In the genomic region with DNA sequence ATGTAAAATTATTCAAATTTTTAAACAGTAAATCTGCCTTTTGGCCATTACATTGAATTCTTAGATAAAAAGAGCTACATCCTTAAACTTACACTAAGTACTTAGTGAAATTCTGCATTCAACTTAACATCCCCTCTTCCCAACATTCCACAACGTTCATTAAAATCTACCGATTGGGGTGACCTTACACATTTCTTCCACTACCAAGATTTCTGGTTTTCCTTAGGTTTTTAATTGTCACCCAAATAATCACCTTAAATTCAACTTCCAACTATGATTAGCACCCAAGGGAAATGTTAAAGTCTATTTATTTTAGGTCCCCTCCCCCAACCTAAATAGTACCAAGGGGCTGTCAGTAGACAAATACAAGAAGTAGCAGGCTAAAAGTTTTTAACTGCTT, we compare ENCODE assay signal across 15 cellular contexts. TPM values are rescaled to one million over a fixed set of nuclear protein-coding genes. Genes with fewer than 3 reads are reported as not detected.
DNase-seq lines count a peak whose midpoint lies in the region; ATAC-seq and TF ChIP-seq lines count a peak whose summit lies in the region.
"Had no signal": no experiment of that assay in that cellular context is flagged by ENCODE, and none has a peak within 500 bp of the region (broad histone marks: within the 10 kb centered on the region; RNA-seq: fewer than 3 reads in every experiment).

No MANE protein-coding gene starts in this region.

- TF ChIP-seq CTCF in nephron progenitor cell (IDR thresholded peaks at IDR 0.05), result no peak

- WGBS in HUES64, result 89% methylated on average over 2 of the region's 2 CpGs

- peaks cover 65% of the 10 kb centered on the region for H3K4me1 Mint-ChIP-seq in activated CD4-positive, alpha-beta T cell treated with anti-CD3 and anti-CD28 coated beads, Interleukin-2, amount 10 ng/mL, durations not matched to agents 7 days and 5 days
- H3K4me1 Mint-ChIP-seq in activated naive CD8-positive, alpha-beta T cell (ENCODE audit: low read depth), result peaks cover 66% of the 10 kb centered on the region
- peaks cover 51% of the 10 kb centered on the region for H3K4me1 Mint-ChIP-seq in nephron progenitor cell

- peak overlapping the region; percentile 7; the same call in 1 of the 2 replicates for H3K27ac ChIP-seq in HUES64 (ENCODE audit: low read depth, low read length)
- H3K27ac ChIP-seq: lower lobe of right lung had no signal

- H3K36me3 ChIP-seq in HUES64 (ENCODE audit: insufficient read depth, low read length), result peaks cover 88% of the 10 kb centered on the region

- H3K36me3 Mint-ChIP-seq in activated CD4-positive, alpha-beta T cell treated with anti-CD3 and anti-CD28 coated beads, Interleukin-2, amount 10 ng/mL, durations not matched to agents 7 days and 5 days (ENCODE audit: low read depth), result peaks cover 77% of the 10 kb centered on the region
- H3K36me3 Mint-ChIP-seq in activated naive CD8-positive, alpha-beta T cell, result peaks cover 26% of the 10 kb centered on the region
- peaks cover 59% of the 10 kb centered on the region for H3K36me3 Mint-ChIP-seq in nephron progenitor cell (ENCODE audit: low read depth)

- POLR2A ChIA-PET in activated CD4-positive, alpha-beta T cell treated with anti-CD3 and anti-CD28 coated beads, Interleukin-2, amount 10 ng/mL, durations not matched to agents 7 days and 5 days (lab: Charles Lee), result no interaction called here

- CTCF ChIA-PET in activated CD4-positive, alpha-beta T cell treated with anti-CD3 and anti-CD28 coated beads, Interleukin-2, amount 10 ng/mL, durations not matched to agents 7 days and 5 days (lab: Charles Lee), result interaction anchor here (0.6 to 3.8 kb wide), 4 partner anchors 15 to 113 kb away, joined by 3 to 16 read pairs (median 8); no protein-coding TSS in a partner anchor

- DNase-seq in activated CD4-positive, alpha-beta T cell treated with anti-CD3 and anti-CD28 coated beads, Interleukin-2, amount 10 ng/mL, durations not matched to agents 7 days and 5 days, result no peak
- no peak for DNase-seq in activated CD4-positive, alpha-beta T cell treated with anti-CD3 and anti-CD28 coated beads for 4 hours
- DNase-seq in nephron progenitor cell (no peak), glomerular visceral epithelial cell (ENCODE audit: extremely low spot score) (no peak), dermis blood vessel endothelial cell (no peak)
- DNase-seq: activated CD4-positive, alpha-beta T cell treated with anti-CD3 and anti-CD28 coated beads for 48 hours; HCEC 1CT; lower lobe of right lung; nucleus accumbens; OCI-M1; small intestine; T-cell had no signal

- peaks cover 17% of the 10 kb centered on the region for H3K4me1 ChIP-seq in HUES64 (ENCODE audit: insufficient read depth, low read length)

- H3K9me3 ChIP-seq in HUES64 (ENCODE audit: insufficient read depth, low read depth, low read length), result no peaks in the 10 kb centered on the region
- H3K9me3 ChIP-seq: lower lobe of right lung had no signal

- H3K4me3 Mint-ChIP-seq in activated CD4-positive, alpha-beta T cell treated with anti-CD3 and anti-CD28 coated beads, Interleukin-2, amount 10 ng/mL, durations not matched to agents 7 days and 5 days, result no peak overlapping the region
- H3K4me3 Mint-ChIP-seq in activated naive CD8-positive, alpha-beta T cell, result peak overlapping the region; percentile 99
- H3K4me3 Mint-ChIP-seq in nephron progenitor cell, result peak overlapping the region; percentile 25
- H3K4me3 Mint-ChIP-seq: T-cell had no signal

- H3K4me3 ChIP-seq in HUES64 (ENCODE audit: low read length), result no peak overlapping the region
- H3K4me3 ChIP-seq: lower lobe of right lung had no signal

- no peaks in the 10 kb centered on the region for H3K27me3 Mint-ChIP-seq in activated CD4-positive, alpha-beta T cell treated with anti-CD3 and anti-CD28 coated beads, Interleukin-2, amount 10 ng/mL, durations not matched to agents 7 days and 5 days
- no peaks in the 10 kb centered on the region for H3K27me3 Mint-ChIP-seq in activated naive CD8-positive, alpha-beta T cell
- H3K27me3 Mint-ChIP-seq in nephron progenitor cell (ENCODE audit: low read depth, poor library complexity), result no peaks in the 10 kb centered on the region
- H3K27me3 Mint-ChIP-seq: T-cell had no signal

- H3K9ac ChIP-seq in HUES64 (ENCODE audit: low read depth, low read length), result no peak overlapping the region

- no peaks in the 10 kb centered on the region for H3K27me3 ChIP-seq in HUES64 (ENCODE audit: insufficient read depth, low read length)

- H3K27ac Mint-ChIP-seq in activated CD4-positive, alpha-beta T cell treated with anti-CD3 and anti-CD28 coated beads, Interleukin-2, amount 10 ng/mL, durations not matched to agents 7 days and 5 days, result peak overlapping the region; percentile 25
- H3K27ac Mint-ChIP-seq in activated naive CD8-positive, alpha-beta T cell, result peak overlapping the region; percentile 43
- peak overlapping the region; percentile 3 for H3K27ac Mint-ChIP-seq in nephron progenitor cell

- no peak for ATAC-seq in GM21528 (IDR thresholded peaks at IDR 0.05; ENCODE audit: low FRiP score, unreplicated experiment)
- ATAC-seq: lower lobe of right lung, T-cell had no signal

- H3K9me3 Mint-ChIP-seq in activated CD4-positive, alpha-beta T cell treated with anti-CD3 and anti-CD28 coated beads, Interleukin-2, amount 10 ng/mL, durations not matched to agents 7 days and 5 days, result no peaks in the 10 kb centered on the region
- H3K9me3 Mint-ChIP-seq in activated naive CD8-positive, alpha-beta T cell (ENCODE audit: low read depth), result no peaks in the 10 kb centered on the region
- no peaks in the 10 kb centered on the region for H3K9me3 Mint-ChIP-seq in nephron progenitor cell
- H3K9me3 Mint-ChIP-seq: T-cell had no signal

RNA-seq across cellular contexts. Expression of a gene that starts 4.9 kb away (rescaled TPM):
- total RNA-seq in activated CD4-positive, alpha-beta T cell treated with anti-CD3 and anti-CD28 coated beads, Interleukin-2, amount 10 ng/mL, durations not matched to agents 7 days and 5 days, result 100 to 1,000 TPM; 363 to 365 TPM
- polyA plus RNA-seq in HUES64 (2013, experiment 1 of 2), result 308 TPM
- polyA plus RNA-seq in HUES64 (2013, experiment 2 of 2), result 250 TPM
- 415 and 532 TPM in 2 replicates for total RNA-seq in dermis blood vessel endothelial cell

RNA-seq across cellular contexts. Expression of a gene that starts 14.1 kb away (rescaled TPM):
- total RNA-seq in activated CD4-positive, alpha-beta T cell treated with anti-CD3 and anti-CD28 coated beads, Interleukin-2, amount 10 ng/mL, durations not matched to agents 7 days and 5 days, result 10 to 100 TPM; 46.7 to 52.0 TPM
- polyA plus RNA-seq in HUES64 (2013, experiment 1 of 2), result 66.4 TPM
- polyA plus RNA-seq in HUES64 (2013, experiment 2 of 2), result 76.5 TPM
- total RNA-seq in dermis blood vessel endothelial cell, result 30.8 and 36.4 TPM in 2 replicates

RNA-seq across cellular contexts. Expression of a gene that starts 46.9 kb away (rescaled TPM):
- under 1 TPM in 1 of 2 experiments, not detected in 1; 0.47 TPM for total RNA-seq in activated CD4-positive, alpha-beta T cell treated with anti-CD3 and anti-CD28 coated beads, Interleukin-2, amount 10 ng/mL, durations not matched to agents 7 days and 5 days
- 13.1 TPM for polyA plus RNA-seq in HUES64 (2013, experiment 1 of 2)
- polyA plus RNA-seq in HUES64 (2013, experiment 2 of 2), result 17.7 TPM
- total RNA-seq in dermis blood vessel endothelial cell, result 6.5 and 6.8 TPM in 2 replicates
